In the genomic region with DNA sequence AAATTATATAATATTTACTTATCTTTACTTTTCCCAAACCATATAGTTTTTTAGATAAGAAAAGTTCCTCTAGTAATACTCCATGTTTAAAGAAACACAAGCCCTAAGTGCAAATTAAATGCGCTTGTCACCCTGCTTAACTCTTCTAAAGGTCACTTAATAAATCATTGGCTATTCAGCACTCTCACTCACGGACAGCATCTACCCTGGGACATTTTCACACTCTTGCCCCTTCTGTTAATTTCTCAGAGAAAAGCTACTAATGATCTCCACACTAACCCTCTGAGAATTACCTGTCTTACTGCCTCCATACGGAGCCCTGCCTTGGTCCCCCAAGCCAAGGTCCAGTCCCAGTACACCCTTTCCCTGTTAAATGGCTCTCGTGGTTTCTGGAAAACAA, we compare ENCODE assay signal across 22 cellular contexts.
"Had no signal": no experiment of that assay in that cellular context is flagged by ENCODE, and none has a peak within 500 bp of the region (broad histone marks: within the 10 kb centered on the region; RNA-seq: fewer than 3 reads in every experiment).

No MANE protein-coding gene starts in this region.

- ATAC-seq: activated CD8-positive, alpha-beta memory T cell treated with anti-CD3 and anti-CD28 coated beads, Interleukin-2, amount 10 ng/mL, durations not matched to agents 7 days and 5 days; activated CD8-positive, alpha-beta T cell treated with anti-CD3 and anti-CD28 coated beads, Interleukin-2, amount 10 ng/mL, durations not matched to agents 7 days and 5 days; activated naive CD4-positive, alpha-beta T cell treated with anti-CD3 and anti-CD28 coated beads, Interleukin-2, amount 50 U/mL, for 72 hours; natural killer cell; stimulated activated naive B cell treated with anti-CD40 and anti-IgM and Interleukin-4, amounts not matched to agents 10 μg/mL and 1 μg/mL and 100 μg/mL, for 72 hours had no signal

- H3K4me2 ChIP-seq: neural progenitor cell had no signal

- H3K4me3 ChIP-seq: colonic mucosa, esophagus squamous epithelium, neural progenitor cell, right atrium auricular region, suprapubic skin, transverse colon, uterus had no signal

- H3K36me3 ChIP-seq: colonic mucosa, esophagus squamous epithelium, neural progenitor cell, right atrium auricular region, suprapubic skin, transverse colon, uterus had no signal

- H3K9ac ChIP-seq: neural progenitor cell had no signal

- DNase-seq: activated B cell treated with CpG ODN at 0.5 μM for 24 hours; activated CD8-positive, alpha-beta memory T cell treated with anti-CD3 and anti-CD28 coated beads, Interleukin-2, amount 10 ng/mL, durations not matched to agents 7 days and 5 days; activated CD8-positive, alpha-beta T cell treated with anti-CD3 and anti-CD28 coated beads, Interleukin-2, amount 10 ng/mL, durations not matched to agents 7 days and 5 days; activated T-cell treated with anti-CD3 and anti-CD28 coated beads, Interleukin-2, amount 50 U/mL, for 48 hours; cerebellar nuclear complex; colonic mucosa; effector CD8-positive, alpha-beta T cell; esophagus squamous epithelium; foreskin melanocyte; midbrain; natural killer cell; occipital lobe; stimulated activated CD4-positive, alpha-beta T cell treated with anti-CD3 and anti-CD28 coated beads, Interleukin-15, amount 100 ng/mL, for 24 hours; stimulated activated CD4-positive, alpha-beta T cell treated with anti-CD3 and anti-CD28 coated beads, Interleukin-2, amount 100 ng/mL, for 24 hours; stimulated activated naive B cell treated with anti-CD40 and anti-IgM and Interleukin-4, amounts not matched to agents 10 μg/mL and 1 μg/mL and 100 μg/mL, for 72 hours; T-helper 1 cell; transverse colon; uterus had no signal

- H3K9me3 ChIP-seq: colonic mucosa, esophagus squamous epithelium, right atrium auricular region, suprapubic skin, transverse colon, uterus had no signal

- H3K27me3 ChIP-seq: colonic mucosa, esophagus squamous epithelium, neural progenitor cell, right atrium auricular region, suprapubic skin, transverse colon, uterus had no signal

- H3K27ac ChIP-seq: colonic mucosa, esophagus squamous epithelium, neural progenitor cell had no signal

- H3K4me1 ChIP-seq: colonic mucosa, neural progenitor cell had no signal

- H2AFZ ChIP-seq: neural progenitor cell had no signal
